Comparison of ENCODE assay signal across 8 cellular contexts in genomic region chr3:185280572-185281365, GRCh38. TPM values are rescaled to one million over a fixed set of nuclear protein-coding genes. Genes with fewer than 3 reads are reported as not detected.
A peak's percentile ranks its signal among the peaks of the same experiment; 100 is the strongest.
DNase-seq lines count a peak whose midpoint lies in the region; ATAC-seq, FAIRE-seq and TF ChIP-seq lines count a peak whose summit lies in the region.

No MANE protein-coding gene starts in this region.

- FAIRE-seq in endothelial cell of umbilical vein (lab: Jason Lieb, UNC): peak; percentile 76

- ATAC-seq in GM21423 (IDR thresholded peaks at IDR 0.05; ENCODE audit: unreplicated experiment) (no peak), HG02884 (IDR thresholded peaks at IDR 0.05; ENCODE audit: unreplicated experiment) (no peak), sciatic nerve (no peak)

- peaks cover 5% of the 10 kb centered on the region for H3K9me3 ChIP-seq in PC-9 (ENCODE audit: insufficient read depth, low read depth)
- H3K9me3 ChIP-seq in endothelial cell of umbilical vein (replicated peaks; ENCODE audit: control insufficient read depth, insufficient read depth, low read length): no peaks in the 10 kb centered on the region
- no peaks in the 10 kb centered on the region for H3K9me3 ChIP-seq in osteoblast (ENCODE audit: low read depth, low read length)

- no peaks in the 10 kb centered on the region for H3K9me1 ChIP-seq in endothelial cell of umbilical vein (replicated peaks; ENCODE audit: control insufficient read depth, extremely low read depth, insufficient read depth, low read length)

- dilution Hi-C loops in endothelial cell of umbilical vein (cut with MboI; ENCODE audit: extremely low pct_ligation_motif_present, low sequenced_read_pairs): no loop called here

- TF ChIP-seq CTCF in PC-9 (conservative IDR thresholded peaks at IDR 0.05) (peak; percentile 90), endothelial cell of umbilical vein (IDR thresholded peaks at IDR 0.05; ENCODE audit: extremely low read depth in 1 of 2, insufficient read depth in 1 of 2, low read depth in 1 of 2, low read length in 2 of 2) (peak; percentile 49 to 53), osteoblast (IDR thresholded peaks at IDR 0.05; ENCODE audit: extremely low read depth, low read depth, low read length) (peak; percentile 74)

- H2AFZ ChIP-seq in PC-9 (no peak overlapping the region), endothelial cell of umbilical vein (ENCODE audit: low read depth, low read length) (no peak overlapping the region), osteoblast (ENCODE audit: low read length) (no peak overlapping the region)

- H3K4me2 ChIP-seq in PC-9: 0 out of 2 replicates have a peak overlapping the region, but pooled peaks have one; percentile 6
- H3K4me2 ChIP-seq in endothelial cell of umbilical vein (ENCODE audit: insufficient read depth, low read length): no peak overlapping the region
- peak overlapping the region; percentile 33 for H3K4me2 ChIP-seq in osteoblast (ENCODE audit: insufficient read depth, low read length)

- DNase-seq in G401 (ENCODE audit: low spot score) (peak; percentile 32), LHCN-M2 (ENCODE audit: low read depth) (peak; percentile 64), PC-9 (peak in 1 of 2 experiments; percentile 58), endothelial cell of umbilical vein (ENCODE audit: low read depth, low spot score) (peak; percentile 53), osteoblast (ENCODE audit: insufficient read length, low spot score, missing footprints) (peak; percentile 77), sciatic nerve (ENCODE audit: low spot score) (no peak)

- H3K4me3 ChIP-seq in PC-9 (no peak overlapping the region), endothelial cell of umbilical vein (replicated peaks in 1 of 3; ENCODE audit: insufficient read depth in 1 of 3, low read depth in 1 of 3, low read length in 3 of 3) (no peak overlapping the region), osteoblast (ENCODE audit: insufficient read depth, low read length) (no peak overlapping the region)

- TF ChIP-seq POLR2A in endothelial cell of umbilical vein (IDR thresholded peaks at IDR 0.05; ENCODE audit: low read depth, low read length): no peak

- in situ Hi-C loops in G401 (cut with HindIII; ENCODE audit: low sequenced_read_pairs): no loop called here

- H4K20me1 ChIP-seq in PC-9 (ENCODE audit: insufficient read depth): no peaks in the 10 kb centered on the region
- H4K20me1 ChIP-seq in endothelial cell of umbilical vein (replicated peaks; ENCODE audit: control insufficient read depth, extremely low read depth, insufficient read depth, low read length): no peaks in the 10 kb centered on the region
- H4K20me1 ChIP-seq in osteoblast (ENCODE audit: insufficient read depth, low read length): no peaks in the 10 kb centered on the region

- intact Hi-C loops in PC-9 (cut with micrococcal nuclease; ENCODE audit: unreplicated experiment): loop anchor here (1.0 to 2.0 kb wide), 2 partner anchors 74 to 405 kb away; no protein-coding TSS in a partner anchor
- intact Hi-C loops in endothelial cell of umbilical vein (cut with micrococcal nuclease): loop anchor here (1.0 kb wide), 1 partner anchor 26 kb away; the partner anchor contains the start of gene EHHADH
- intact Hi-C loops in sciatic nerve (cut with DNase I): no loop called here

- peaks cover 8% of the 10 kb centered on the region for H3K4me1 ChIP-seq in PC-9 (replicated peaks; ENCODE audit: insufficient read depth)
- peaks cover 9% of the 10 kb centered on the region for H3K4me1 ChIP-seq in endothelial cell of umbilical vein (ENCODE audit: control insufficient read depth, extremely low read depth, insufficient read depth, low read length)
- peaks cover 12% of the 10 kb centered on the region for H3K4me1 ChIP-seq in osteoblast (ENCODE audit: insufficient read depth, low read length)

- H3K9me2 ChIP-seq in PC-9 (ENCODE audit: insufficient read depth): 0 out of 2 replicates have a peak, but pooled peaks cover 6% of the 10 kb centered on the region

- POLR2A ChIA-PET in PC-9 (lab: Charles Lee; ENCODE audit: unreplicated experiment): no interaction called here
- POLR2A ChIA-PET in endothelial cell of umbilical vein (lab: Charles Lee): no interaction called here

- no peak overlapping the region for H3K27ac ChIP-seq in PC-9
- no peak overlapping the region for H3K27ac ChIP-seq in endothelial cell of umbilical vein (ENCODE audit: insufficient read depth, low read depth, low read length)
- no peak overlapping the region for H3K27ac ChIP-seq in osteoblast (ENCODE audit: low read depth, low read length)

- BruUV-seq in PC-9 (replicated peaks; lab: Mats Ljungman, UMichigan) (no TSS peak), endothelial cell of umbilical vein (replicated peaks; lab: Mats Ljungman, UMichigan) (no TSS peak)

- H3K27me3 ChIP-seq in PC-9 (ENCODE audit: insufficient read depth, low read depth) (no peaks in the 10 kb centered on the region), endothelial cell of umbilical vein (ENCODE audit: control insufficient read depth in 2 of 2, insufficient read depth in 2 of 2, low read length in 2 of 2) (peaks cover 0 to 2% of the 10 kb centered on the region in 2 experiments), osteoblast (ENCODE audit: insufficient read depth, low read length) (no peaks in the 10 kb centered on the region)

- H3K9ac ChIP-seq in endothelial cell of umbilical vein (replicated peaks; ENCODE audit: extremely low read depth, insufficient read depth, low read length): no peak overlapping the region

- H3F3A ChIP-seq in PC-9 (ENCODE audit: insufficient read depth, low read depth): peaks cover 13% of the 10 kb centered on the region; the same call in 1 of the 2 replicates

- H3K36me3 ChIP-seq in PC-9 (ENCODE audit: low read depth) (no peaks in the 10 kb centered on the region), endothelial cell of umbilical vein (ENCODE audit: control insufficient read depth in 2 of 2, extremely low read depth in 1 of 2, insufficient read depth in 2 of 2, low read length in 2 of 2) (no peaks in the 10 kb centered on the region), osteoblast (ENCODE audit: insufficient read depth, low read length) (no peaks in the 10 kb centered on the region)

- H3K79me2 ChIP-seq in PC-9 (ENCODE audit: low read depth) (peaks cover 31% of the 10 kb centered on the region), endothelial cell of umbilical vein (ENCODE audit: control insufficient read depth, insufficient read depth, low read length) (no peaks in the 10 kb centered on the region), osteoblast (ENCODE audit: insufficient read depth, low read length) (peaks cover 20% of the 10 kb centered on the region)

- CTCF ChIA-PET in PC-9 (lab: Charles Lee) (interaction anchor here (0.6 kb wide), 4 partner anchors 26 to 465 kb away, joined by 3 to 8 read pairs (median 5); no protein-coding TSS in a partner anchor), endothelial cell of umbilical vein (lab: Charles Lee) (interaction anchor here (0.7 to 1.5 kb wide), 4 partner anchors 9 to 406 kb away, joined by 3 to 6 read pairs (median 3); no protein-coding TSS in a partner anchor)

TF ChIP-seq in endothelial cell of umbilical vein, 7 proteins besides CTCF, POLR2A, EP300 and RAD21:
- no peak for TF ChIP-seq JUN (IDR thresholded peaks at IDR 0.05; ENCODE audit: borderline replicate concordance, insufficient read depth, insufficient read length, low read depth)
- no peak for TF ChIP-seq GATA2 (IDR thresholded peaks at IDR 0.05; ENCODE audit: insufficient read depth, insufficient read length, low read depth, low read length)
- TF ChIP-seq POLR2AphosphoS5 (IDR thresholded peaks at IDR 0.05; ENCODE audit: insufficient read depth, low read depth, low read length): no peak
- no peak for TF ChIP-seq MYC (IDR thresholded peaks at IDR 0.05; ENCODE audit: low read depth, low read length)
- TF ChIP-seq FOS (IDR thresholded peaks at IDR 0.05; ENCODE audit: borderline replicate concordance, insufficient read depth, low read length): no peak
- no peak for TF ChIP-seq MAX (IDR thresholded peaks at IDR 0.05; ENCODE audit: insufficient read depth, insufficient read length)
- no peak for TF ChIP-seq EZH2 (IDR thresholded peaks at IDR 0.05; ENCODE audit: borderline replicate concordance, low read depth, low read length, severe bottlenecking)

RNA-seq across cellular contexts. Expression of gene EHHADH, which starts 26.9 kb away (rescaled TPM):
- 0.31 TPM in 1 of 2 replicates, not detected in the other for total RNA-seq in G401 (2014; rRNA removed; shearing (Covaris generic))
- 6.6 and 13.6 TPM in 2 replicates for total RNA-seq in LHCN-M2 (2014; rRNA removed)
- 4.9 TPM for polyA plus RNA-seq in LHCN-M2 (2012)
- 8.4 and 8.8 TPM in 2 replicates for total RNA-seq in PC-9 (2021)
- 5.8 and 6.2 TPM in 2 replicates for total RNA-seq in endothelial cell of umbilical vein
- polyA plus RNA-seq in endothelial cell of umbilical vein: 0.88 and 1.3 TPM in 2 replicates
- 1.4 and 1.5 TPM in 2 replicates for polyA plus RNA-seq in endothelial cell of umbilical vein (2011; cell fraction: cytosol; rRNA removed)
- 1.4 and 1.6 TPM in 2 replicates for polyA plus RNA-seq in endothelial cell of umbilical vein (2011; cell fraction: nucleus; rRNA removed)
- polyA plus RNA-seq in endothelial cell of umbilical vein (2012): 2.4 and 4.2 TPM in 2 replicates
- polyA minus RNA-seq in endothelial cell of umbilical vein: 6.6 and 6.8 TPM in 2 replicates
- 2.7 TPM for polyA minus RNA-seq in endothelial cell of umbilical vein (2011; cell fraction: cytosol; rRNA and poly(A)+ RNA removed)
- 1.4 and 2.5 TPM in 2 replicates for polyA minus RNA-seq in endothelial cell of umbilical vein (2011; cell fraction: nucleus; rRNA and poly(A)+ RNA removed)
- total RNA-seq in osteoblast: 3.2 and 4.0 TPM in 2 replicates
- total RNA-seq in sciatic nerve: 6.2 TPM
